Comparison of ENCODE assay signal across 20 cellular contexts in the genomic region with DNA sequence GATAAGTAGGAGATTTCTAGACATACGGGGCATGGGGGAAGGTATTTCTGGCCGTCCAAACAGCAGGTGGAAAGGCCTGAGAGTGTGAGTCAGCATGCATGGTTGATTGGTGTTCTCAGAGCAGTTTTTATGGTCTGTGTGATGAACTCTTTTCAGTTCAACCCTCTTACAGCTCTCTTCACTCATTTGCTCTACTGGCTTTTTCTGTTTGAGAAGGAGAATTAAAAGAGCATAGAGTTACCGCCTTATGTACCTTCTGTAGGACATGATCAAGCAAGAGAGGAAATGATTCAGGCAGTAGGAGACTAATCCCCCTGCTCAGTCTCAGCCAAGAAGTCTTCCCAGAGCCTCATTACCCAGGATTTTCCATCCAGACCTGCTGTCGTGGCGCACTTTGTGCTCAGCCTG.
A peak's percentile ranks its signal among the peaks of the same experiment; 100 is the strongest.
DNase-seq lines count a peak whose midpoint lies in the region; ATAC-seq and TF ChIP-seq lines count a peak whose summit lies in the region.
"Had no signal": no experiment of that assay in that cellular context is flagged by ENCODE, and none has a peak within 500 bp of the region (broad histone marks: within the 10 kb centered on the region; RNA-seq: fewer than 3 reads in every experiment).

No MANE protein-coding gene starts in this region.

- no peak overlapping the region for H3K56ac ChIP-seq in IMR-90 (ENCODE audit: extremely low read depth, insufficient read depth, low read length)

- no peak overlapping the region for H3K27ac ChIP-seq in IMR-90 (ENCODE audit: insufficient read depth, low read length)
- H3K27ac ChIP-seq in sigmoid colon: no peak overlapping the region
- H3K27ac ChIP-seq in gastroesophageal sphincter: no peak overlapping the region
- H3K27ac ChIP-seq: right atrium auricular region, tibial nerve had no signal

- CTCF ChIA-PET in IMR-90 (lab: Yijun Ruan, JAX): no interaction called here

- no peak overlapping the region for H3K4me3 Mint-ChIP-seq in stimulated activated memory B cell treated with anti-CD40 and anti-IgM and Interleukin-4, amounts not matched to agents 10 μg/mL and 1 μg/mL and 100 μg/mL, for 72 hours

- H4K5ac ChIP-seq in IMR-90 (ENCODE audit: low read depth, low read length): no peak overlapping the region

- H3K4me3 ChIP-seq in IMR-90 (ENCODE audit: insufficient read depth, low read depth, low read length) (no peak overlapping the region), sigmoid colon (no peak overlapping the region), gastroesophageal sphincter (no peak overlapping the region)
- H3K4me3 ChIP-seq: K562, right atrium auricular region, tibial nerve had no signal

- no peak overlapping the region for H4K91ac ChIP-seq in IMR-90 (ENCODE audit: insufficient read depth, low read depth, low read length)

- peaks cover 31% of the 10 kb centered on the region for H3K27me3 Mint-ChIP-seq in stimulated activated memory B cell treated with anti-CD40 and anti-IgM and Interleukin-4, amounts not matched to agents 10 μg/mL and 1 μg/mL and 100 μg/mL, for 72 hours

- no peak overlapping the region for H3K27ac Mint-ChIP-seq in stimulated activated memory B cell treated with anti-CD40 and anti-IgM and Interleukin-4, amounts not matched to agents 10 μg/mL and 1 μg/mL and 100 μg/mL, for 72 hours

- no peak overlapping the region for H2BK15ac ChIP-seq in IMR-90 (ENCODE audit: low read depth, low read length)

- TF ChIP-seq EP300 in sigmoid colon (IDR thresholded peaks at IDR 0.05) (no peak), gastroesophageal sphincter (IDR thresholded peaks at IDR 0.05) (no peak)

- H2AFZ ChIP-seq in IMR-90 (replicated peaks; ENCODE audit: low read length, poor library complexity): no peak overlapping the region

- intact Hi-C loops in IMR-90 (cut with micrococcal nuclease) (no loop called here), sigmoid colon (cut with DNase I) (no loop called here)

- no peaks in the 10 kb centered on the region for H4K20me1 ChIP-seq in IMR-90 (ENCODE audit: insufficient read depth, low read length)

- H3K14ac ChIP-seq in IMR-90 (replicated peaks; ENCODE audit: low read depth, low read length): no peak overlapping the region

- H4K8ac ChIP-seq in IMR-90 (ENCODE audit: low read depth in 2 of 2, low read length in 2 of 2): no peak overlapping the region

- no peak overlapping the region for H3K4me2 ChIP-seq in IMR-90 (ENCODE audit: low read depth, low read length)

- peak; percentile 10 for DNase-seq in IMR-90
- DNase-seq in sigmoid colon: no peak
- DNase-seq in OCI-M1 (lab: John Stamatoyannopoulos, UW): no peak
- DNase-seq: activated CD4-positive, alpha-beta T cell treated with anti-CD3 and anti-CD28 coated beads, Interleukin-2, amount 50 U/mL, for 1 hour; activated gamma-delta T cell treated with Interleukin-2 at 50 U/mL for 16 hours; AML-193; effector CD4-positive, alpha-beta T cell; GDM1; head of caudate nucleus; NCI-H1930; occipital lobe; stimulated activated naive CD4-positive, alpha-beta T cell treated with Interleukin-2 at 50 U/mL for 16 hours; T-helper 1 cell had no signal

- no peak overlapping the region for H2BK5ac ChIP-seq in IMR-90 (ENCODE audit: low read depth, low read length, poor library complexity, severe bottlenecking)

- dilution Hi-C loops in IMR-90 (cut with HindIII; ENCODE audit: low sequenced_read_pairs, unreplicated experiment): no loop called here

- no peaks in the 10 kb centered on the region for H3K9me1 ChIP-seq in IMR-90 (ENCODE audit: insufficient read depth, low read length)

- H3K36me3 ChIP-seq in IMR-90 (ENCODE audit: control insufficient read depth, insufficient read depth, low read length) (peaks cover 3% of the 10 kb centered on the region; the same call in 1 of the 2 replicates), sigmoid colon (peaks cover 0 to 26% (median 2%) of the 10 kb centered on the region in 4 donors), gastroesophageal sphincter (peaks cover 0 to 5% of the 10 kb centered on the region in 2 donors)
- H3K36me3 ChIP-seq: right atrium auricular region, tibial nerve had no signal

- H2BK20ac ChIP-seq in IMR-90 (ENCODE audit: low read depth, low read length): no peak overlapping the region

- no TSS peak for BruUV-seq in IMR-90 (replicated peaks; lab: Mats Ljungman, UMichigan)

- H3K4me1 ChIP-seq in IMR-90 (ENCODE audit: control insufficient read depth, insufficient read depth, low read length) (no peaks in the 10 kb centered on the region; the same call in 1 of the 2 replicates), sigmoid colon (peaks cover 0 to 19% (median 10%) of the 10 kb centered on the region in 4 donors), gastroesophageal sphincter (peaks cover 0 to 23% (median 5%) of the 10 kb centered on the region in 3 donors)
- H3K4me1 ChIP-seq: tibial nerve had no signal

- no peak overlapping the region for H2BK120ac ChIP-seq in IMR-90 (ENCODE audit: low read depth, low read length)

- WGBS in IMR-90 (ENCODE audit: extremely low coverage in 2 of 2, insufficient read length in 1 of 2), 2 experiments: no CpG with 5 or more reads among the region's 5 CpGs
- 75 to 80% methylated on average over 5 of the region's 5 CpGs for WGBS in sigmoid colon, 2 donors
- 81 to 93% methylated on average over 2 to 5 of the region's 5 CpGs for WGBS in gastroesophageal sphincter (ENCODE audit: low coverage in 1 of 2), 2 donors

- peak; percentile 45 for ATAC-seq in GM18867 (IDR thresholded peaks at IDR 0.05; ENCODE audit: unreplicated experiment)
- ATAC-seq in IMR-90 (ENCODE audit: low read depth): no peak
- peak; percentile 97 for ATAC-seq in esophagus mucosa
- ATAC-seq in stimulated activated memory B cell treated with anti-CD40 and anti-IgM and Interleukin-4, amounts not matched to agents 10 μg/mL and 1 μg/mL and 100 μg/mL, for 72 hours: peak; percentile 42
- ATAC-seq in gastroesophageal sphincter: no peak
- ATAC-seq: K562 had no signal

- no peak overlapping the region for H3K9ac ChIP-seq in IMR-90 (ENCODE audit: low read depth, low read length)

- H3K27me3 ChIP-seq in IMR-90 (ENCODE audit: control insufficient read depth, insufficient read depth, low read length) (no peaks in the 10 kb centered on the region; the same call in 1 of the 2 replicates), sigmoid colon (no peaks in the 10 kb centered on the region), gastroesophageal sphincter (no peaks in the 10 kb centered on the region)
- H3K27me3 ChIP-seq: right atrium auricular region, tibial nerve had no signal

- TF ChIP-seq RAD21 in IMR-90 (IDR thresholded peaks at IDR 0.05; ENCODE audit: low read length): no peak

- H3K23ac ChIP-seq in IMR-90 (ENCODE audit: low read depth, low read length): no peak overlapping the region

- H2AK5ac ChIP-seq in IMR-90 (ENCODE audit: low read depth, low read length): no peak overlapping the region

- no peak overlapping the region for H3K4ac ChIP-seq in IMR-90 (ENCODE audit: low read depth, low read length)

- H3K18ac ChIP-seq in IMR-90 (ENCODE audit: low read depth, low read length): no peak overlapping the region

- H3K4me1 Mint-ChIP-seq in stimulated activated memory B cell treated with anti-CD40 and anti-IgM and Interleukin-4, amounts not matched to agents 10 μg/mL and 1 μg/mL and 100 μg/mL, for 72 hours: peaks cover 7% of the 10 kb centered on the region

- TF ChIP-seq POLR2A in IMR-90 (IDR thresholded peaks at IDR 0.05; ENCODE audit: low read depth, low read length) (no peak), sigmoid colon (IDR thresholded peaks at IDR 0.05) (no peak), gastroesophageal sphincter (IDR thresholded peaks at IDR 0.05) (no peak)

- TF ChIP-seq CTCF in IMR-90 (conservative IDR thresholded peaks at IDR 0.05; ENCODE audit: low read depth, low read length) (no peak), sigmoid colon (IDR thresholded peaks at IDR 0.05) (no peak), gastroesophageal sphincter (IDR thresholded peaks at IDR 0.05) (no peak)

- POLR2A ChIA-PET in IMR-90 (lab: Charles Lee; ENCODE audit: unreplicated experiment): no interaction called here

- H3K9me3 Mint-ChIP-seq in stimulated activated memory B cell treated with anti-CD40 and anti-IgM and Interleukin-4, amounts not matched to agents 10 μg/mL and 1 μg/mL and 100 μg/mL, for 72 hours: no peaks in the 10 kb centered on the region

- H3K9me3 ChIP-seq in IMR-90 (ENCODE audit: control insufficient read depth, insufficient read depth, low read length) (no peaks in the 10 kb centered on the region), sigmoid colon (no peaks in the 10 kb centered on the region), gastroesophageal sphincter (no peaks in the 10 kb centered on the region)
- H3K9me3 ChIP-seq: right atrium auricular region, tibial nerve had no signal

- H2AK9ac ChIP-seq in IMR-90 (replicated peaks; ENCODE audit: low read depth, low read length, poor library complexity): no peak overlapping the region

- H3K79me1 ChIP-seq in IMR-90 (ENCODE audit: low read depth in 1 of 2, low read length in 2 of 2): no peaks in the 10 kb centered on the region

- in situ Hi-C loops in IMR-90 (cut with MboI; ENCODE audit: low sequenced_read_pairs): no loop called here

- no peaks in the 10 kb centered on the region for H3K36me3 Mint-ChIP-seq in stimulated activated memory B cell treated with anti-CD40 and anti-IgM and Interleukin-4, amounts not matched to agents 10 μg/mL and 1 μg/mL and 100 μg/mL, for 72 hours

TF ChIP-seq in IMR-90, 13 proteins besides CTCF, POLR2A, EP300 and RAD21 (continues in another document):
- TF ChIP-seq CEBPB (IDR thresholded peaks at IDR 0.05; ENCODE audit: low read depth, low read length): no peak
- TF ChIP-seq CHD1 (IDR thresholded peaks at IDR 0.05; ENCODE audit: low read depth, low read length): no peak
- TF ChIP-seq RCOR1 (IDR thresholded peaks at IDR 0.05; ENCODE audit: insufficient replicate concordance, low read length): no peak
- TF ChIP-seq NFE2L2 (IDR thresholded peaks at IDR 0.05; ENCODE audit: low read depth, low read length): no peak
- TF ChIP-seq, protein P1, sequence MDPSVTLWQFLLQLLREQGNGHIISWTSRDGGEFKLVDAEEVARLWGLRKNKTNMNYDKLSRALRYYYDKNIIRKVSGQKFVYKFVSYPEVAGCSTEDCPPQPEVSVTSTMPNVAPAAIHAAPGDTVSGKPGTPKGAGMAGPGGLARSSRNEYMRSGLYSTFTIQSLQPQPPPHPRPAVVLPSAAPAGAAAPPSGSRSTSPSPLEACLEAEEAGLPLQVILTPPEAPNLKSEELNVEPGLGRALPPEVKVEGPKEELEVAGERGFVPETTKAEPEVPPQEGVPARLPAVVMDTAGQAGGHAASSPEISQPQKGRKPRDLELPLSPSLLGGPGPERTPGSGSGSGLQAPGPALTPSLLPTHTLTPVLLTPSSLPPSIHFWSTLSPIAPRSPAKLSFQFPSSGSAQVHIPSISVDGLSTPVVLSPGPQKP (IDR thresholded peaks at IDR 0.05; ENCODE audit: borderline replicate concordance, low read depth, low read length): no peak
- no peak for TF ChIP-seq USF2 (IDR thresholded peaks at IDR 0.05; ENCODE audit: low read depth, low read length)

Comparison
In these comparisons a context has a peak if more than half of its experiments do, and no peak if none do; other contexts are left out.
1. ATAC-seq: peak in GM18867 (single experiment), esophagus mucosa (single experiment) and stimulated activated memory B cell treated with anti-CD40 and anti-IgM and Interleukin-4, amounts not matched to agents 10 μg/mL and 1 μg/mL and 100 μg/mL, for 72 hours (single experiment); none in IMR-90 (single experiment) and gastroesophageal sphincter (single experiment).